Comparison of ENCODE assay signal across 1 cellular context in the genomic region with DNA sequence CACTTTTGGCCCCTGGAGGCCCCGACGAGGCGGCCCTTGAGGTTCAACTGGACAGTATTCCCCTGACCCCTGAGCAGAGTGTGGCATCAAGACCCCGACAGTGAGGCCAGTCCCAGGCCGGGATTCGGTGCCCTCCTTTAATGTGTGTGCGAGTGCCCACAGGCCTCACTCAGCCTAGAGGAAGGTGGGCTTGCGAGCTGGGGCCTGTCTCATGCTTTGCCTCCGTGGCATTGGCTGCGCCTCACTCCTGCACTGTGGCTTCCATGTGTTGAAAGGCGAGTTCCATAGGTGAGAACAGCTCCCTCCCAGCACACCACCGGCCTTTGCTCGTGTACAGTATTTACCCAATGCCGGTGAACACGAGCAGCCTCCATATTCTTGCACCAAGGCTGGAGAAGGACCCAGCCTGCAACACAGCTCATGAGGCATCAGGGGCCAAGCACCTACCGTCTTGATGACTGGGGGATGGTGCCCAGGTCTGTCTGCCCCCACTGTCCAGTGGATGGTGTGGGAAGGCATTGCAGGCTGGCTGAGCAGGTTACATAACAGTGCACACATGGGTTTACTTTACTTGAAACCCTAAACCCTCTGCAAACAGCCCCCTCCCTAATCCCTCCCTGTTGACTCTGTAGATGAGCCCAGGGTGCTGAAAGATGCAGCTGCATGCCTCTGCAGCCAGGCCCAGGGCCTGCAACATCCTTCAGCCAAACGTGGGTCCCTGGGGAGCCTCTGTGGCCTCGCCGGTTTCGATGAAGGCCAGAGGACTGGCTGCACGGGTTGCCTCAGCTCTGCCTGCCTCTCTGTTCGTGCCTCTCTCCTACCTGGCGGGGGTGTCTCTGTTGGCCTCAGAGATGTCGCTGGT.
A peak's percentile ranks its signal among the peaks of the same experiment; 100 is the strongest.
TF ChIP-seq lines count a peak whose summit lies in the region.

No MANE protein-coding gene starts in this region.

TF ChIP-seq in HepG2, 621 proteins besides CTCF, POLR2A, EP300 and RAD21 (continued from another document and continues in another):
- TF ChIP-seq, protein P1, sequence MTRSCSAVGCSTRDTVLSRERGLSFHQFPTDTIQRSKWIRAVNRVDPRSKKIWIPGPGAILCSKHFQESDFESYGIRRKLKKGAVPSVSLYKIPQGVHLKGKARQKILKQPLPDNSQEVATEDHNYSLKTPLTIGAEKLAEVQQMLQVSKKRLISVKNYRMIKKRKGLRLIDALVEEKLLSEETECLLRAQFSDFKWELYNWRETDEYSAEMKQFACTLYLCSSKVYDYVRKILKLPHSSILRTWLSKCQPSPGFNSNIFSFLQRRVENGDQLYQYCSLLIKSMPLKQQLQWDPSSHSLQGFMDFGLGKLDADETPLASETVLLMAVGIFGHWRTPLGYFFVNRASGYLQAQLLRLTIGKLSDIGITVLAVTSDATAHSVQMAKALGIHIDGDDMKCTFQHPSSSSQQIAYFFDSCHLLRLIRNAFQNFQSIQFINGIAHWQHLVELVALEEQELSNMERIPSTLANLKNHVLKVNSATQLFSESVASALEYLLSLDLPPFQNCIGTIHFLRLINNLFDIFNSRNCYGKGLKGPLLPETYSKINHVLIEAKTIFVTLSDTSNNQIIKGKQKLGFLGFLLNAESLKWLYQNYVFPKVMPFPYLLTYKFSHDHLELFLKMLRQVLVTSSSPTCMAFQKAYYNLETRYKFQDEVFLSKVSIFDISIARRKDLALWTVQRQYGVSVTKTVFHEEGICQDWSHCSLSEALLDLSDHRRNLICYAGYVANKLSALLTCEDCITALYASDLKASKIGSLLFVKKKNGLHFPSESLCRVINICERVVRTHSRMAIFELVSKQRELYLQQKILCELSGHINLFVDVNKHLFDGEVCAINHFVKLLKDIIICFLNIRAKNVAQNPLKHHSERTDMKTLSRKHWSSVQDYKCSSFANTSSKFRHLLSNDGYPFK (CRISPR knock-in tag; IDR thresholded peaks at IDR 0.05; ENCODE audit: borderline replicate concordance), result peak; percentile 84
- TF ChIP-seq, protein P2, sequence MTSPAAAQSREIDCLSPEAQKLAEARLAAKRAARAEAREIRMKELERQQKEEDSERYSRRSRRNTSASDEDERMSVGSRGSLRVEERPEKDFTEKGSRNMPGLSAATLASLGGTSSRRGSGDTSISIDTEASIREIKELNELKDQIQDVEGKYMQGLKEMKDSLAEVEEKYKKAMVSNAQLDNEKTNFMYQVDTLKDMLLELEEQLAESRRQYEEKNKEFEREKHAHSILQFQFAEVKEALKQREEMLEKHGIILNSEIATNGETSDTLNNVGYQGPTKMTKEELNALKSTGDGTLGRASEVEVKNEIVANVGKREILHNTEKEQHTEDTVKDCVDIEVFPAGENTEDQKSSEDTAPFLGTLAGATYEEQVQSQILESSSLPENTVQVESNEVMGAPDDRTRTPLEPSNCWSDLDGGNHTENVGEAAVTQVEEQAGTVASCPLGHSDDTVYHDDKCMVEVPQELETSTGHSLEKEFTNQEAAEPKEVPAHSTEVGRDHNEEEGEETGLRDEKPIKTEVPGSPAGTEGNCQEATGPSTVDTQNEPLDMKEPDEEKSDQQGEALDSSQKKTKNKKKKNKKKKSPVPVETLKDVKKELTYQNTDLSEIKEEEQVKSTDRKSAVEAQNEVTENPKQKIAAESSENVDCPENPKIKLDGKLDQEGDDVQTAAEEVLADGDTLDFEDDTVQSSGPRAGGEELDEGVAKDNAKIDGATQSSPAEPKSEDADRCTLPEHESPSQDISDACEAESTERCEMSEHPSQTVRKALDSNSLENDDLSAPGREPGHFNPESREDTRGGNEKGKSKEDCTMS (CRISPR knock-in tag; conservative IDR thresholded peaks at IDR 0.05), result no peak
- TF ChIP-seq FIP1L1 (IDR thresholded peaks at IDR 0.05; ENCODE audit: borderline replicate concordance, insufficient read depth, low read depth, low read length) (no peak), ZNF557 (CRISPR knock-in tag; IDR thresholded peaks at IDR 0.05) (no peak), EHMT2 (IDR thresholded peaks at IDR 0.05; ENCODE audit: borderline replicate concordance, low read depth, low read length) (peak; percentile 26; the same call in 1 of the 2 replicates), SSRP1 (CRISPR knock-in tag; IDR thresholded peaks at IDR 0.05) (peak; percentile 92), IRF2 (CRISPR knock-in tag; IDR thresholded peaks at IDR 0.05) (peak; percentile 88; the same call in 1 of the 2 replicates), THYN1 (CRISPR knock-in tag; IDR thresholded peaks at IDR 0.05; ENCODE audit: borderline replicate concordance, low read depth) (no peak), EZH2 (conservative IDR thresholded peaks at IDR 0.05; ENCODE audit: low read depth, low read length) (no peak), ZMYM4 (CRISPR knock-in tag; IDR thresholded peaks at IDR 0.05) (peak; percentile 85), SCMH1 (CRISPR knock-in tag; IDR thresholded peaks at IDR 0.05; ENCODE audit: borderline replicate concordance) (no peak), FOXA3 (CRISPR knock-in tag; IDR thresholded peaks at IDR 0.05) (peak; percentile 99), ZNF670 (CRISPR knock-in tag; IDR thresholded peaks at IDR 0.05; ENCODE audit: borderline replicate concordance) (peak; percentile 70; the same call in 1 of the 2 replicates), ZNF782 (CRISPR knock-in tag; IDR thresholded peaks at IDR 0.05; ENCODE audit: borderline replicate concordance) (peak; percentile 89; the same call in 1 of the 2 replicates), HNRNPK (IDR thresholded peaks at IDR 0.05; ENCODE audit: low read depth, low read length, poor library complexity, severe bottlenecking) (no peak), TBX3 (IDR thresholded peaks at IDR 0.05; ENCODE audit: borderline replicate concordance) (peak; percentile 86), ZNF790 (CRISPR knock-in tag; IDR thresholded peaks at IDR 0.05; ENCODE audit: borderline replicate concordance) (no peak)
- TF ChIP-seq, protein P3, sequence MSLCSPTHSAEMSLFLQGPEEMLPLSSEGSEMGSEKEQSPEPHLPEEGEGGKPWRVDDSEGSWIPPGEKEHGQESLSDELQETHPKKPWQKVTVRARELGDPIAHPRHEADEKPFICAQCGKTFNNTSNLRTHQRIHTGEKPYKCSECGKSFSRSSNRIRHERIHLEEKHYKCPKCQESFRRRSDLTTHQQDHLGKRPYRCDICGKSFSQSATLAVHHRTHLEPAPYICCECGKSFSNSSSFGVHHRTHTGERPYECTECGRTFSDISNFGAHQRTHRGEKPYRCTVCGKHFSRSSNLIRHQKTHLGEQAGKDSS (CRISPR knock-in tag; IDR thresholded peaks at IDR 0.05; ENCODE audit: borderline replicate concordance, low read depth), result peak; percentile 89; the same call in 1 of the 2 replicates
- TF ChIP-seq, protein P4, sequence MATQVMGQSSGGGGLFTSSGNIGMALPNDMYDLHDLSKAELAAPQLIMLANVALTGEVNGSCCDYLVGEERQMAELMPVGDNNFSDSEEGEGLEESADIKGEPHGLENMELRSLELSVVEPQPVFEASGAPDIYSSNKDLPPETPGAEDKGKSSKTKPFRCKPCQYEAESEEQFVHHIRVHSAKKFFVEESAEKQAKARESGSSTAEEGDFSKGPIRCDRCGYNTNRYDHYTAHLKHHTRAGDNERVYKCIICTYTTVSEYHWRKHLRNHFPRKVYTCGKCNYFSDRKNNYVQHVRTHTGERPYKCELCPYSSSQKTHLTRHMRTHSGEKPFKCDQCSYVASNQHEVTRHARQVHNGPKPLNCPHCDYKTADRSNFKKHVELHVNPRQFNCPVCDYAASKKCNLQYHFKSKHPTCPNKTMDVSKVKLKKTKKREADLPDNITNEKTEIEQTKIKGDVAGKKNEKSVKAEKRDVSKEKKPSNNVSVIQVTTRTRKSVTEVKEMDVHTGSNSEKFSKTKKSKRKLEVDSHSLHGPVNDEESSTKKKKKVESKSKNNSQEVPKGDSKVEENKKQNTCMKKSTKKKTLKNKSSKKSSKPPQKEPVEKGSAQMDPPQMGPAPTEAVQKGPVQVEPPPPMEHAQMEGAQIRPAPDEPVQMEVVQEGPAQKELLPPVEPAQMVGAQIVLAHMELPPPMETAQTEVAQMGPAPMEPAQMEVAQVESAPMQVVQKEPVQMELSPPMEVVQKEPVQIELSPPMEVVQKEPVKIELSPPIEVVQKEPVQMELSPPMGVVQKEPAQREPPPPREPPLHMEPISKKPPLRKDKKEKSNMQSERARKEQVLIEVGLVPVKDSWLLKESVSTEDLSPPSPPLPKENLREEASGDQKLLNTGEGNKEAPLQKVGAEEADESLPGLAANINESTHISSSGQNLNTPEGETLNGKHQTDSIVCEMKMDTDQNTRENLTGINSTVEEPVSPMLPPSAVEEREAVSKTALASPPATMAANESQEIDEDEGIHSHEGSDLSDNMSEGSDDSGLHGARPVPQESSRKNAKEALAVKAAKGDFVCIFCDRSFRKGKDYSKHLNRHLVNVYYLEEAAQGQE (IDR thresholded peaks at IDR 0.05; ENCODE audit: borderline replicate concordance in 1 of 2, low read depth in 1 of 2, low read length in 2 of 2), result 0 out of 4 replicates have a peak, but pooled peaks of 1 of the 2 experiments have one; percentile 59
- TF ChIP-seq, protein P5, sequence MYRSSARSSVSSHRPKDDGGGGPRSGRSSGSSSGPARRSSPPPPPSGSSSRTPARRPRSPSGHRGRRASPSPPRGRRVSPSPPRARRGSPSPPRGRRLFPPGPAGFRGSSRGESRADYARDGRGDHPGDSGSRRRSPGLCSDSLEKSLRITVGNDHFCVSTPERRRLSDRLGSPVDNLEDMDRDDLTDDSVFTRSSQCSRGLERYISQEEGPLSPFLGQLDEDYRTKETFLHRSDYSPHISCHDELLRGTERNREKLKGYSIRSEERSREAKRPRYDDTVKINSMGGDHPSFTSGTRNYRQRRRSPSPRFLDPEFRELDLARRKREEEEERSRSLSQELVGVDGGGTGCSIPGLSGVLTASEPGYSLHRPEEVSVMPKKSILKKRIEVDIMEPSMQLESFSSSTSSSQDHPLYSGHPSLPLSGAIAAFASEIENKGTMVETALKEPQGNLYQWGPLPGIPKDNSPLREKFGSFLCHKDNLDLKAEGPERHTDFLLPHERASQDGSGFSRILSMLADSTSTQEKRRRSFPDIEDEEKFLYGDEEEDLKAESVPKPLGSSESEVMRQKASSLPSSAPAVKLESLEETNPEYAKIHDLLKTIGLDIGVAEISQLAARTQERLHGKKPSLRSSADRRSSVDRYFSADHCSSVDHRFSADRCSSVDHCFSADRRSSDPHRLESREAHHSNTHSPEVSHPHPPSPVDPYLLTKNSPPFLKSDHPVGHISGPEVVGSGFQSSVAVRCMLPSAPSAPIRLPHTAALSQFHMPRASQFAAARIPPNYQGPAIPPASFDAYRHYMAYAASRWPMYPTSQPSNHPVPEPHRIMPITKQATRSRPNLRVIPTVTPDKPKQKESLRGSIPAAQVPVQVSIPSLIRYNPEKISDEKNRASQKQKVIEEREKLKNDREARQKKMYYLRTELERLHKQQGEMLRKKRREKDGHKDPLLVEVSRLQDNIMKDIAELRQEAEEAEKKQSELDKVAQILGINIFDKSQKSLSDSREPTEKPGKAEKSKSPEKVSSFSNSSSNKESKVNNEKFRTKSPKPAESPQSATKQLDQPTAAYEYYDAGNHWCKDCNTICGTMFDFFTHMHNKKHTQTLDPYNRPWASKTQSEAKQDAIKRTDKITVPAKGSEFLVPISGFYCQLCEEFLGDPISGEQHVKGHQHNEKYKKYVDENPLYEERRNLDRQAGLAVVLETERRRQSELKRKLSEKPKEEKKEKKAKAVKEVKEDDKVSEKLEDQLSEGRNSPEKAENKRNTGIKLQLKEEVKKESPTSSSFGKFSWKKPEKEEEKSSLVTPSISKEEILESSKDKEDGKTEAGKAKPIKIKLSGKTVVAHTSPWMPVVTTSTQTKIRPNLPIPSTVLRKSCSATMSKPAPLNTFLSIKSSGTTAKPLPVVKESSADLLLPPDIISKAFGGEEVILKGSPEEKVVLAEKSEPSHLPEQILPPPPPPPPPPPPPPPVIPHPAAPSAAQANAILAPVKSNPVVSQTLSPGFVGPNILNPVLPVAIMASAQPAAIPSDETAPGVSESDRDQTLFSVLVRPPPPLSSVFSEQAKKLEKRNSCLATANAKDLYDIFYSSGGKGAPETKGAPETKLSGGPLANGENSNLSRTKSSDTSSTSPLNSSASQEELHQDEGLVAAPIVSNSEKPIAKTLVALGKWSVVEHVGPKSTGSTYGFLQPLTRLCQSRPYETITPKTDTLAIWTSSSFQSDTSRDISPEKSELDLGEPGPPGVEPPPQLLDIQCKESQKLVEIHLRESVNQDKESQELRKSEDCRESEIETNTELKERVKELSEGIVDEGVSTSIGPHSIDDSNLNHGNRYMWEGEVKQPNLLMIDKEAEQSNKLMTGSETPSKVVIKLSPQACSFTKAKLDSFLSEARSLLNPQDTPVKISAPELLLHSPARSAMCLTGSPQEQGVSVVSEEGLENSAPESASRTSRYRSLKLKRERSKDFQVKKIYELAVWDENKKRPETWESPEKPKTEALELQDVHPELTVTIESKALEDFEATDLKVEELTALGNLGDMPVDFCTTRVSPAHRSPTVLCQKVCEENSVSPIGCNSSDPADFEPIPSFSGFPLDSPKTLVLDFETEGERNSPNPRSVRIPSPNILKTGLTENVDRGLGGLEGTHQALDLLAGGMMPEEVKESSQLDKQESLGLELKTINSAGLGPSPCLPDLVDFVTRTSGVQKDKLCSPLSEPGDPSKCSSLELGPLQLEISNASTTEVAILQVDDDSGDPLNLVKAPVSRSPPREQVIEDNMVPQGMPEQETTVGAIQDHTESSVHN (CRISPR knock-in tag; IDR thresholded peaks at IDR 0.05), result peak; percentile 55; the same call in 1 of the 2 replicates
- TF ChIP-seq, protein P6, sequence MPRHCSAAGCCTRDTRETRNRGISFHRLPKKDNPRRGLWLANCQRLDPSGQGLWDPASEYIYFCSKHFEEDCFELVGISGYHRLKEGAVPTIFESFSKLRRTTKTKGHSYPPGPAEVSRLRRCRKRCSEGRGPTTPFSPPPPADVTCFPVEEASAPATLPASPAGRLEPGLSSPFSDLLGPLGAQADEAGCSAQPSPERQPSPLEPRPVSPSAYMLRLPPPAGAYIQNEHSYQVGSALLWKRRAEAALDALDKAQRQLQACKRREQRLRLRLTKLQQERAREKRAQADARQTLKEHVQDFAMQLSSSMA (CRISPR knock-in tag; IDR thresholded peaks at IDR 0.05), result peak; percentile 73; the same call in 1 of the 2 replicates
- TF ChIP-seq, protein P7, sequence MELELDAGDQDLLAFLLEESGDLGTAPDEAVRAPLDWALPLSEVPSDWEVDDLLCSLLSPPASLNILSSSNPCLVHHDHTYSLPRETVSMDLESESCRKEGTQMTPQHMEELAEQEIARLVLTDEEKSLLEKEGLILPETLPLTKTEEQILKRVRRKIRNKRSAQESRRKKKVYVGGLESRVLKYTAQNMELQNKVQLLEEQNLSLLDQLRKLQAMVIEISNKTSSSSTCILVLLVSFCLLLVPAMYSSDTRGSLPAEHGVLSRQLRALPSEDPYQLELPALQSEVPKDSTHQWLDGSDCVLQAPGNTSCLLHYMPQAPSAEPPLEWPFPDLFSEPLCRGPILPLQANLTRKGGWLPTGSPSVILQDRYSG (CRISPR knock-in tag; IDR thresholded peaks at IDR 0.05), result no peak
- TF ChIP-seq, protein P8, sequence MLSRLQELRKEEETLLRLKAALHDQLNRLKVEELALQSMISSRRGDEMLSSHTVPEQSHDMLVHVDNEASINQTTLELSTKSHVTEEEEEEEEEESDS (CRISPR knock-in tag; IDR thresholded peaks at IDR 0.05; ENCODE audit: borderline replicate concordance), result peak; percentile 50; the same call in 1 of the 2 replicates
- TF ChIP-seq, protein P9, sequence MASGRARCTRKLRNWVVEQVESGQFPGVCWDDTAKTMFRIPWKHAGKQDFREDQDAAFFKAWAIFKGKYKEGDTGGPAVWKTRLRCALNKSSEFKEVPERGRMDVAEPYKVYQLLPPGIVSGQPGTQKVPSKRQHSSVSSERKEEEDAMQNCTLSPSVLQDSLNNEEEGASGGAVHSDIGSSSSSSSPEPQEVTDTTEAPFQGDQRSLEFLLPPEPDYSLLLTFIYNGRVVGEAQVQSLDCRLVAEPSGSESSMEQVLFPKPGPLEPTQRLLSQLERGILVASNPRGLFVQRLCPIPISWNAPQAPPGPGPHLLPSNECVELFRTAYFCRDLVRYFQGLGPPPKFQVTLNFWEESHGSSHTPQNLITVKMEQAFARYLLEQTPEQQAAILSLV (CRISPR knock-in tag; IDR thresholded peaks at IDR 0.05; ENCODE audit: borderline replicate concordance), result 0 out of 2 replicates have a peak, but pooled peaks have one; percentile 65
